ENCODE assay signal across 11 cellular contexts in genomic region chr16:67917140-67917851, GRCh38.
DNase-seq lines count a peak whose midpoint lies in the region; ATAC-seq and TF ChIP-seq lines count a peak whose summit lies in the region.
"Had no signal": no experiment of that assay in that cellular context is flagged by ENCODE, and none has a peak within 500 bp of the region (broad histone marks: within the 10 kb centered on the region; RNA-seq: fewer than 3 reads in every experiment).

No MANE protein-coding gene starts in this region.

- peak overlapping the region; percentile 81 for H3K27ac ChIP-seq in cingulate gyrus (ENCODE audit: low read depth, low read length)
- H3K27ac ChIP-seq: SK-N-MC had no signal

- no peak for TF ChIP-seq CTCF in nephron progenitor cell (IDR thresholded peaks at IDR 0.05)

- DNase-seq in Ammon's horn (ENCODE audit: low spot score) (peak; percentile 80), NCI-H1092 (lab: John Stamatoyannopoulos, UW) (peak; percentile 68), nephron progenitor cell (no peak), 8988T (no peak), SKM-1 treated with dmso at 0.1 percent for 144 hours (lab: John Stamatoyannopoulos, UW; ENCODE audit: unreplicated experiment) (no peak)
- DNase-seq: GF-D8, KG1 had no signal

- no peak overlapping the region for H3K4me3 Mint-ChIP-seq in nephron progenitor cell

- peaks cover 19% of the 10 kb centered on the region for H3K4me1 Mint-ChIP-seq in nephron progenitor cell

- H3K9me3 Mint-ChIP-seq in nephron progenitor cell: no peaks in the 10 kb centered on the region

- H3K27ac Mint-ChIP-seq in nephron progenitor cell: peak overlapping the region; percentile 41

- H3K27me3 Mint-ChIP-seq in nephron progenitor cell (ENCODE audit: low read depth, poor library complexity): peaks cover 3% of the 10 kb centered on the region

- ATAC-seq in HG03045 (IDR thresholded peaks at IDR 0.05; ENCODE audit: unreplicated experiment) (no peak), HG03342 (IDR thresholded peaks at IDR 0.05; ENCODE audit: unreplicated experiment) (no peak)

- peaks cover 21% of the 10 kb centered on the region for H3K36me3 Mint-ChIP-seq in nephron progenitor cell (ENCODE audit: low read depth)

Comparison
In these comparisons a context has a peak if more than half of its experiments do, and no peak if none do; other contexts are left out.
1. DNase-seq: peak in Ammon's horn (single experiment) and NCI-H1092 (single experiment); none in nephron progenitor cell (single experiment), 8988T (single experiment) and SKM-1 treated with dmso at 0.1 percent for 144 hours (single experiment).